In the genomic region with DNA sequence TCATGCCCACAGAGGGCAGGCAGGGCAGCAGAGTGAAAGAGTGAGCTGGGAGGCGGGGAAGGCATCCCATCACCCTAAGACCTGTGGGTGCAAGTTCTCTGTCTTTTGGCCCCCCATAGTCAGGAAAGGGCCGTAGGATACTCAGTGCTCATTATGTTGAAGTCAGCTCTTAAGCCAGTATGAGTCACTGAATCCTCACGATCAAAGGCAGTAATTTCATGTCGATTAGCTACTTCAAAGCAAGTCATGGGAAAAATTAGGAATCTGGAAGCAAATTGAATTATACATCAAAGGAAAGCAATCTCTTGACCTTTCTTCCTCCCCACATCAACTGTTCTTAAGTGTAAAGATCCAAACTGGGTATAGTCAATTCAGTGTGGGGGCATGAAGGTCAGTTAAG, we compare ENCODE assay signal across 32 cellular contexts.
"Had no signal": no experiment of that assay in that cellular context is flagged by ENCODE, and none has a peak within 500 bp of the region (broad histone marks: within the 10 kb centered on the region; RNA-seq: fewer than 3 reads in every experiment).

No MANE protein-coding gene starts in this region.

- H3K27ac Mint-ChIP-seq: activated CD4-positive, alpha-beta T cell treated with anti-CD3 and anti-CD28 coated beads, Interleukin-2, amount 10 ng/mL, durations not matched to agents 24 days and 14 days; activated CD8-positive, alpha-beta T cell treated with anti-CD3 and anti-CD28 coated beads for 36 hours; activated naive CD8-positive, alpha-beta T cell treated with anti-CD3 and anti-CD28 coated beads for 36 hours; activated T-cell treated with anti-CD3 and anti-CD28 coated beads, Interleukin-2, amount 50 U/mL, for 72 hours; activated T-helper 17 cell treated with anti-CD3 and anti-CD28 coated beads, Interleukin-2, amount 50 U/mL, for 72 hours had no signal

- H3K4me3 ChIP-seq: body of pancreas, breast epithelium, MG63, Peyer's patch had no signal

- ATAC-seq: activated CD8-positive, alpha-beta T cell treated with anti-CD3 and anti-CD28 coated beads for 36 hours; activated T-cell treated with anti-CD3 and anti-CD28 coated beads, Interleukin-2, amount 50 U/mL, for 72 hours; activated T-helper 17 cell treated with anti-CD3 and anti-CD28 coated beads, Interleukin-2, amount 50 U/mL, for 72 hours; body of pancreas; PC-3 had no signal

- H3K9me3 ChIP-seq: body of pancreas, breast epithelium, MG63, Peyer's patch had no signal

- H3K9me3 Mint-ChIP-seq: activated CD4-positive, alpha-beta T cell treated with anti-CD3 and anti-CD28 coated beads, Interleukin-2, amount 10 ng/mL, durations not matched to agents 24 days and 14 days; activated CD8-positive, alpha-beta T cell treated with anti-CD3 and anti-CD28 coated beads for 36 hours; activated naive CD8-positive, alpha-beta T cell treated with anti-CD3 and anti-CD28 coated beads for 36 hours; activated T-cell treated with anti-CD3 and anti-CD28 coated beads, Interleukin-2, amount 50 U/mL, for 72 hours; activated T-helper 17 cell treated with anti-CD3 and anti-CD28 coated beads, Interleukin-2, amount 50 U/mL, for 72 hours had no signal

- H3K4me1 Mint-ChIP-seq: activated CD4-positive, alpha-beta T cell treated with anti-CD3 and anti-CD28 coated beads, Interleukin-2, amount 10 ng/mL, durations not matched to agents 24 days and 14 days; activated T-helper 17 cell treated with anti-CD3 and anti-CD28 coated beads, Interleukin-2, amount 50 U/mL, for 72 hours had no signal

- H3K27me3 ChIP-seq: body of pancreas, breast epithelium, MG63, Peyer's patch had no signal

- H3K27ac ChIP-seq: body of pancreas, breast epithelium, Peyer's patch had no signal

- H3K36me3 Mint-ChIP-seq: activated naive CD8-positive, alpha-beta T cell treated with anti-CD3 and anti-CD28 coated beads for 36 hours had no signal

- H3K4me1 ChIP-seq: body of pancreas, breast epithelium, Peyer's patch had no signal

- DNase-seq: activated CD4-positive, alpha-beta T cell treated with anti-CD3 and anti-CD28 coated beads, Interleukin-2, amount 10 ng/mL, durations not matched to agents 24 days and 14 days; activated CD4-positive, alpha-beta T cell treated with anti-CD3 and anti-CD28 coated beads, Interleukin-2, amount 50 U/mL, for 4 hours; activated CD8-positive, alpha-beta T cell treated with anti-CD3 and anti-CD28 coated beads for 36 hours; activated effector memory CD4-positive, alpha-beta T cell treated with anti-CD3 and anti-CD28 coated beads, Interleukin-2, amount 50 U/mL, for 16 hours; activated naive CD4-positive, alpha-beta T cell; activated naive CD4-positive, alpha-beta T cell treated with anti-CD3 and anti-CD28 coated beads, Interleukin-2, amount 50 U/mL, for 16 hours; activated naive CD8-positive, alpha-beta T cell treated with anti-CD3 and anti-CD28 coated beads for 36 hours; activated T-cell treated with anti-CD3 and anti-CD28 coated beads, Interleukin-2, amount 50 U/mL, for 1 hour; activated T-cell treated with anti-CD3 and anti-CD28 coated beads, Interleukin-2, amount 50 U/mL, for 72 hours; amniotic stem cell; aorta; body of pancreas; cerebellar nuclear complex; Kasumi-1; MG63; NCI-H1048; NCI-H1105 treated with DMSO at 0.1 percent for 48 hours; NCI-H1436; NCI-H1694; NCI-H1930; NCI-H2081 treated with DMSO at 0.1 percent for 48 hours; NCI-H510A; NCI-H526; NCI-H748 treated with DMSO at 0.1 percent for 48 hours; NK-92 treated with Interleukin-12 subunit alpha and Interleukin-12 subunit beta, amount 100 ng/mL, for 24 hours; PC-3; Peyer's patch; Right ventricle myocardium superior; SW 1271; T1000 had no signal

- H3K4me3 Mint-ChIP-seq: activated CD4-positive, alpha-beta T cell treated with anti-CD3 and anti-CD28 coated beads, Interleukin-2, amount 10 ng/mL, durations not matched to agents 24 days and 14 days; activated CD8-positive, alpha-beta T cell treated with anti-CD3 and anti-CD28 coated beads for 36 hours; activated naive CD8-positive, alpha-beta T cell treated with anti-CD3 and anti-CD28 coated beads for 36 hours; activated T-cell treated with anti-CD3 and anti-CD28 coated beads, Interleukin-2, amount 50 U/mL, for 72 hours; activated T-helper 17 cell treated with anti-CD3 and anti-CD28 coated beads, Interleukin-2, amount 50 U/mL, for 72 hours had no signal

- H3K36me3 ChIP-seq: breast epithelium, MG63, Peyer's patch had no signal
